In the genomic region with DNA sequence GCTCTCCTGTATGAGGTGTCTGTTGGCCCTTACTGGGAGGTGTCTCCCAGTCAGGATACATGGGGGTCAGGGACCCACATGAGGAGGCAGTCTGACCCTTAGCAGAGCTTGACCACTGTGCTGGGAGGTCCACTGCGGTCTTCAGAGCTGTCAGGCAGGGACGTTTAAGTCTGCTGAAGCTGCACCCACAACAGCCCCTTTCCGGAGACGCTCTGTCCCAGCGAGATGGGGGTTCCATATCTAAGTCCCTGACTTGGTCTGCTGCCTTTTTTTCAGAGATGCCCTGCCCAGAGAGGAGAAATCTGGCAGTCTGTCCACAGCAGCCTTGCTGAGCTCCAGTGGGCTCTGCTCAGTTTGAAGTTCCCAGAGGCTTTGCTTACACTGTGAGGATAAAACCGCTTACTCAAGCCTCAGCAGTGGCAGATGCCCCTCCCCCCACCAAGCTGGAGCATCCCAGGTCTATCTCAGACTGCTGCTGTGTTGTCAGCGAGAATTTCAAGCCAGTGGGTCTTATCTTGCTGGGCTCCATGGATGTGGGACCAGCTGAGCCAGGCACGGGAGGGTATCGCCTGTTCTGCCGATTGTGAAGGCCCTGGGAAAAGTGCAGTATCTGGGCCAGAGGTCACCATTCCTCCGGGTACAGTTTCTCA, we compare ENCODE assay signal across 29 cellular contexts.
"Had no signal": no experiment of that assay in that cellular context is flagged by ENCODE, and none has a peak within 500 bp of the region (broad histone marks: within the 10 kb centered on the region; RNA-seq: fewer than 3 reads in every experiment).

No MANE protein-coding gene starts in this region.

- H3K9me3 Mint-ChIP-seq: activated CD4-positive, alpha-beta memory T cell treated with anti-CD3 and anti-CD28 coated beads for 36 hours; activated CD4-positive, alpha-beta T cell treated with anti-CD3 and anti-CD28 coated beads, Interleukin-2, amount 10 ng/mL, durations not matched to agents 24 days and 14 days; activated T-helper 1 cell treated with anti-CD3 and anti-CD28 coated beads, Interleukin-12 subunit alpha, Interleukin-12 subunit beta, Interleukin-2, Interleukin-4 antibody, amounts not matched to agents 30 ng/mL and 10 ng/mL and 1 ng/mL, durations not matched to agents 14 hours and 24 hours and 36 hours; central memory CD8-positive, alpha-beta T cell; dendritic cell treated with granulocyte-macrophage colony-stimulating factor and Interleukin-4, amounts not matched to agents 40 ng/mL and 50 ng/mL, for 4 days; stimulated activated memory B cell treated with anti-CD40 and anti-IgM and Interleukin-4, amounts not matched to agents 10 μg/mL and 1 μg/mL and 100 μg/mL, for 72 hours; T-helper 1 cell treated with Interleukin-12 subunit alpha and Interleukin-12 subunit beta and Interleukin-4 antibody, amounts not matched to agents 30 μg/mL and 1 μg/mL, for 36 hours had no signal

- H3K27me3 Mint-ChIP-seq: activated CD4-positive, alpha-beta memory T cell treated with anti-CD3 and anti-CD28 coated beads for 36 hours; activated CD4-positive, alpha-beta T cell treated with anti-CD3 and anti-CD28 coated beads, Interleukin-2, amount 10 ng/mL, durations not matched to agents 24 days and 14 days; central memory CD8-positive, alpha-beta T cell; dendritic cell treated with granulocyte-macrophage colony-stimulating factor and Interleukin-4, amounts not matched to agents 40 ng/mL and 50 ng/mL, for 4 days had no signal

- H3K9me3 ChIP-seq: gastrocnemius medialis, sigmoid colon, thyroid gland had no signal

- H3K4me3 Mint-ChIP-seq: activated CD4-positive, alpha-beta memory T cell treated with anti-CD3 and anti-CD28 coated beads for 36 hours; activated CD4-positive, alpha-beta T cell treated with anti-CD3 and anti-CD28 coated beads, Interleukin-2, amount 10 ng/mL, durations not matched to agents 24 days and 14 days; activated T-helper 1 cell treated with anti-CD3 and anti-CD28 coated beads, Interleukin-12 subunit alpha, Interleukin-12 subunit beta, Interleukin-2, Interleukin-4 antibody, amounts not matched to agents 30 ng/mL and 10 ng/mL and 1 ng/mL, durations not matched to agents 14 hours and 24 hours and 36 hours; central memory CD8-positive, alpha-beta T cell; dendritic cell treated with granulocyte-macrophage colony-stimulating factor and Interleukin-4, amounts not matched to agents 40 ng/mL and 50 ng/mL, for 4 days; naive B cell; stimulated activated memory B cell treated with anti-CD40 and anti-IgM and Interleukin-4, amounts not matched to agents 10 μg/mL and 1 μg/mL and 100 μg/mL, for 72 hours; stimulated activated naive CD8-positive, alpha-beta T cell treated with anti-CD3 and anti-CD28 coated beads, Interleukin-15, amount 100 ng/mL, for 72 hours; T-helper 1 cell treated with Interleukin-12 subunit alpha and Interleukin-12 subunit beta and Interleukin-4 antibody, amounts not matched to agents 30 μg/mL and 1 μg/mL, for 36 hours had no signal

- H3K4me1 ChIP-seq: gastrocnemius medialis, parathyroid adenoma, psoas muscle, sigmoid colon, thyroid gland had no signal

- H3K36me3 Mint-ChIP-seq: activated CD4-positive, alpha-beta memory T cell treated with anti-CD3 and anti-CD28 coated beads for 36 hours; naive B cell; stimulated activated memory B cell treated with anti-CD40 and anti-IgM and Interleukin-4, amounts not matched to agents 10 μg/mL and 1 μg/mL and 100 μg/mL, for 72 hours had no signal

- DNase-seq: activated CD4-positive, alpha-beta memory T cell treated with anti-CD3 and anti-CD28 coated beads for 36 hours; activated CD4-positive, alpha-beta T cell treated with anti-CD3 and anti-CD28 coated beads, Interleukin-2, amount 10 ng/mL, durations not matched to agents 24 days and 14 days; activated CD4-positive, CD25-positive, alpha-beta regulatory T cell treated with anti-CD3 and anti-CD28 coated beads, Interleukin-2, amount 50 U/mL, for 72 hours; activated CD8-positive, alpha-beta memory T cell treated with anti-CD3 and anti-CD28 coated beads, Interleukin-2, amount 50 U/mL, for 4 hours; activated gamma-delta T cell treated with Interleukin-2 at 50 U/mL for 16 hours; activated naive CD4-positive, alpha-beta T cell treated with anti-CD3 and anti-CD28 coated beads, Interleukin-2, amount 50 U/mL, for 16 hours; activated T-cell treated with anti-CD3 and anti-CD28 coated beads, Interleukin-2, amount 50 U/mL, for 1 hour; amygdala; effector CD4-positive, alpha-beta T cell; gastrocnemius medialis; left ventricle myocardium superior; naive B cell; occipital lobe; psoas muscle; sigmoid colon; small intestine; stimulated activated CD4-positive, alpha-beta T cell treated with anti-CD3 and anti-CD28 coated beads, Interleukin-4, amount 100 ng/mL, for 24 hours; stimulated activated naive CD8-positive, alpha-beta T cell treated with anti-CD3 and anti-CD28 coated beads, Interleukin-15, amount 100 ng/mL, for 72 hours; substantia nigra; SW 1271; T-helper 9 cell; thyroid gland had no signal

- H2AFZ ChIP-seq: parathyroid adenoma had no signal

- H3K27ac ChIP-seq: gastrocnemius medialis, parathyroid adenoma, psoas muscle, sigmoid colon, thyroid gland, VCaP had no signal

- H3K36me3 ChIP-seq: gastrocnemius medialis, sigmoid colon, thyroid gland had no signal

- H3K27me3 ChIP-seq: gastrocnemius medialis, sigmoid colon, thyroid gland had no signal

- H3K9ac ChIP-seq: parathyroid adenoma had no signal

- ATAC-seq: gastrocnemius medialis; left ventricle myocardium superior; psoas muscle; stimulated activated memory B cell treated with anti-CD40 and anti-IgM and Interleukin-4, amounts not matched to agents 10 μg/mL and 1 μg/mL and 100 μg/mL, for 72 hours; stimulated activated naive CD8-positive, alpha-beta T cell treated with anti-CD3 and anti-CD28 coated beads, Interleukin-15, amount 100 ng/mL, for 72 hours had no signal

- H3K4me3 ChIP-seq: gastrocnemius medialis, psoas muscle, sigmoid colon, thyroid gland had no signal

- H3K27ac Mint-ChIP-seq: activated CD4-positive, alpha-beta memory T cell treated with anti-CD3 and anti-CD28 coated beads for 36 hours; activated CD4-positive, alpha-beta T cell treated with anti-CD3 and anti-CD28 coated beads, Interleukin-2, amount 10 ng/mL, durations not matched to agents 24 days and 14 days; activated T-helper 1 cell treated with anti-CD3 and anti-CD28 coated beads, Interleukin-12 subunit alpha, Interleukin-12 subunit beta, Interleukin-2, Interleukin-4 antibody, amounts not matched to agents 30 ng/mL and 10 ng/mL and 1 ng/mL, durations not matched to agents 14 hours and 24 hours and 36 hours; dendritic cell treated with granulocyte-macrophage colony-stimulating factor and Interleukin-4, amounts not matched to agents 40 ng/mL and 50 ng/mL, for 4 days; naive B cell; stimulated activated memory B cell treated with anti-CD40 and anti-IgM and Interleukin-4, amounts not matched to agents 10 μg/mL and 1 μg/mL and 100 μg/mL, for 72 hours; stimulated activated naive CD8-positive, alpha-beta T cell treated with anti-CD3 and anti-CD28 coated beads, Interleukin-15, amount 100 ng/mL, for 72 hours; T-helper 1 cell treated with Interleukin-12 subunit alpha and Interleukin-12 subunit beta and Interleukin-4 antibody, amounts not matched to agents 30 μg/mL and 1 μg/mL, for 36 hours had no signal
